ENCODE assay signal across 7 cellular contexts in genomic region chr3:101724329-101725191, GRCh38.
DNase-seq lines count a peak whose midpoint lies in the region; ATAC-seq, FAIRE-seq and TF ChIP-seq lines count a peak whose summit lies in the region.

TSS of gene CEP97 (plus strand) at chr3:101724614. CDS start at chr3:101724677, 63 bp downstream.

- DNase-seq in GM18507 (ENCODE audit: extremely low spot score, insufficient read length, low read depth) (peak; percentile 71), NCI-H2029 treated with DMSO at 0.1 percent for 48 hours (lab: John Stamatoyannopoulos, UW) (peak; percentile 95), T-helper 9 cell (peak; percentile 76), astrocyte of the hippocampus (ENCODE audit: low read depth, low spot score) (peak; percentile 96), hypothalamus (lab: John Stamatoyannopoulos, UW) (peak; percentile 73 to 100 (median 93)), retinal pigment epithelial cell (ENCODE audit: low read depth) (peak; percentile 71)

- ATAC-seq in HG02981 (IDR thresholded peaks at IDR 0.05; ENCODE audit: unreplicated experiment) = peak; percentile 91

- H3K4me3 ChIP-seq in retinal pigment epithelial cell (ENCODE audit: low read length) = peak within 1 kb of the TSS; percentile 98

- TF ChIP-seq CTCF in retinal pigment epithelial cell (conservative IDR thresholded peaks at IDR 0.05; ENCODE audit: low read depth, low read length) = no peak

- peak; percentile 98 for FAIRE-seq in GM18507 (lab: Jason Lieb, UNC)

Comparison
In these comparisons a context has a peak if more than half of its experiments do, and no peak if none do; other contexts are left out.
1. Peak in every context shown above with its lines: DNase-seq, ATAC-seq and H3K4me3 ChIP-seq.